Comparison of ENCODE assay signal across 9 cellular contexts in the genomic region with DNA sequence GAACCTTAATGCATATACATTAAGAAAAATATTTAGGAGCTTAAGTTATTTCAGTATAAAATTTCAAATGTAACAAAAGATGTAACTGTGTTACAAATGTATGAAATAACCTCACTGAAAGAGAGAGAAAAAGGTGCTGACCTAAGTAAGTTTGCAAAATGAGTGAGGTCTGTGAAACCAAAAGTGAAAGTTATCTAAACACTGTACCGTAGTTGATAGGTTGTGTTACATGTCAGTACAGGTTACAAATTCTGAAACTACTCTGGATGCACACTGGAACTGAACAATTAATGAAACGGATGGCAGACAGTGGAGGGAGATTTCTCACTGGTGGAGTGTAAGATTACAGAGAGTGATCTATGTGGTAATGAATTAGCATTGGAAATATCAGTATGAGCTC.
A peak's percentile ranks its signal among the peaks of the same experiment; 100 is the strongest.
DNase-seq lines count a peak whose midpoint lies in the region; ATAC-seq and TF ChIP-seq lines count a peak whose summit lies in the region.
"Had no signal": no experiment of that assay in that cellular context is flagged by ENCODE, and none has a peak within 500 bp of the region (broad histone marks: within the 10 kb centered on the region; RNA-seq: fewer than 3 reads in every experiment).

No MANE protein-coding gene starts in this region.

- H3K27ac Mint-ChIP-seq in naive B cell = no peak overlapping the region
- H3K27ac Mint-ChIP-seq: dendritic cell treated with granulocyte-macrophage colony-stimulating factor and Interleukin-4, amounts not matched to agents 40 ng/mL and 50 ng/mL, for 4 days had no signal

- ATAC-seq in GM19043 (IDR thresholded peaks at IDR 0.05; ENCODE audit: low read depth, unreplicated experiment) (peak; percentile 76), HG02884 (IDR thresholded peaks at IDR 0.05; ENCODE audit: unreplicated experiment) (peak; percentile 80), RWPE2 (ENCODE audit: low read depth) (peak; percentile 61; the same call in 2 of the 3 replicates), naive B cell (ENCODE audit: low read depth in 2 of 2) (peak in 1 of 2 donors; percentile 28)

- no peak overlapping the region for H2BK5ac ChIP-seq in mesendoderm (ENCODE audit: low read length)

- no peaks in the 10 kb centered on the region for H3K4me1 ChIP-seq in RWPE2 (ENCODE audit: insufficient read depth, poor library complexity, severe bottlenecking)
- no peaks in the 10 kb centered on the region for H3K4me1 ChIP-seq in mesendoderm (ENCODE audit: control insufficient read depth, low read depth, low read length)

- no peak overlapping the region for H3K4me3 ChIP-seq in RWPE2 (ENCODE audit: severe bottlenecking)
- no peak overlapping the region for H3K4me3 ChIP-seq in mesendoderm (ENCODE audit: low read length)

- no CpG with 5 or more reads among the region's 2 CpGs for WGBS in mesendoderm (ENCODE audit: extremely low coverage, insufficient coverage, low lambda C conversion rate)

- H3K4me2 ChIP-seq in mesendoderm (ENCODE audit: low read length) = no peak overlapping the region

- H3K79me1 ChIP-seq in mesendoderm (ENCODE audit: low read length) = no peaks in the 10 kb centered on the region

- no peak overlapping the region for H3K18ac ChIP-seq in mesendoderm (ENCODE audit: low read length)

- no peak overlapping the region for H2BK120ac ChIP-seq in mesendoderm (ENCODE audit: low read depth, low read length)

- no peak overlapping the region for H4K8ac ChIP-seq in mesendoderm (ENCODE audit: low read depth, low read length)

- H3K27ac ChIP-seq in RWPE2 (ENCODE audit: poor library complexity, severe bottlenecking) (no peak overlapping the region), mesendoderm (ENCODE audit: low read depth, low read length) (no peak overlapping the region)

- H3K23ac ChIP-seq in mesendoderm (ENCODE audit: low read length) = no peak overlapping the region

- no peak overlapping the region for H2BK15ac ChIP-seq in mesendoderm (replicated peaks; ENCODE audit: low read depth)

- H3K36me3 ChIP-seq in RWPE2 (ENCODE audit: low read depth) (no peaks in the 10 kb centered on the region), mesendoderm (ENCODE audit: control insufficient read depth, insufficient read depth, low read length) (no peaks in the 10 kb centered on the region)

- no peak overlapping the region for H2AK5ac ChIP-seq in mesendoderm (ENCODE audit: low read length)

- no peaks in the 10 kb centered on the region for H3K79me2 ChIP-seq in mesendoderm (ENCODE audit: control insufficient read depth, insufficient read depth, low read length)

- H3K36me3 Mint-ChIP-seq in naive B cell = peaks cover 0 to under 1% of the 10 kb centered on the region in 2 donors

- no peak for DNase-seq in RWPE2 (ENCODE audit: low spot score)
- no peak for DNase-seq in naive B cell
- DNase-seq in stimulated activated CD4-positive, alpha-beta T cell treated with anti-CD3 and anti-CD28 coated beads, Interleukin-2, amount 100 ng/mL, for 48 hours = no peak
- no peak for DNase-seq in mesendoderm
- DNase-seq in middle frontal gyrus (ENCODE audit: extremely low spot score, low spot score) = no peak
- DNase-seq in putamen (ENCODE audit: low spot score) = no peak

- H3K27me3 Mint-ChIP-seq in naive B cell = no peaks in the 10 kb centered on the region
- H3K27me3 Mint-ChIP-seq: dendritic cell treated with granulocyte-macrophage colony-stimulating factor and Interleukin-4, amounts not matched to agents 40 ng/mL and 50 ng/mL, for 4 days had no signal

- no peak overlapping the region for H3K4ac ChIP-seq in mesendoderm (ENCODE audit: low read depth, low read length)

- H3K4me3 Mint-ChIP-seq in naive B cell = peak overlapping the region in 6 of 8 donors; percentile 0 to 76 (median 28)
- H3K4me3 Mint-ChIP-seq: dendritic cell treated with granulocyte-macrophage colony-stimulating factor and Interleukin-4, amounts not matched to agents 40 ng/mL and 50 ng/mL, for 4 days had no signal

- H3K27me3 ChIP-seq in RWPE2 (ENCODE audit: insufficient read depth, poor library complexity, severe bottlenecking) (no peaks in the 10 kb centered on the region), mesendoderm (ENCODE audit: insufficient read depth, low read length, poor library complexity) (no peaks in the 10 kb centered on the region)

- H3K9me3 Mint-ChIP-seq in naive B cell = peaks cover 0 to 9% (median under 1%) of the 10 kb centered on the region in 7 donors

- H3K56ac ChIP-seq in mesendoderm (ENCODE audit: low read length) = no peak overlapping the region

- H4K5ac ChIP-seq in mesendoderm (ENCODE audit: low read length) = no peak overlapping the region

- H3K9me3 ChIP-seq in RWPE2 (ENCODE audit: severe bottlenecking) = no peaks in the 10 kb centered on the region

- TF ChIP-seq CTCF in RWPE2 (IDR thresholded peaks at IDR 0.05; ENCODE audit: poor library complexity, severe bottlenecking) = no peak

- peaks cover 0 to 7% (median 5%) of the 10 kb centered on the region in 3 donors for H3K4me1 Mint-ChIP-seq in naive B cell

- no peak overlapping the region for H3K9ac ChIP-seq in mesendoderm (ENCODE audit: low read length)
